ENCODE assay signal across 11 cellular contexts in the genomic region with DNA sequence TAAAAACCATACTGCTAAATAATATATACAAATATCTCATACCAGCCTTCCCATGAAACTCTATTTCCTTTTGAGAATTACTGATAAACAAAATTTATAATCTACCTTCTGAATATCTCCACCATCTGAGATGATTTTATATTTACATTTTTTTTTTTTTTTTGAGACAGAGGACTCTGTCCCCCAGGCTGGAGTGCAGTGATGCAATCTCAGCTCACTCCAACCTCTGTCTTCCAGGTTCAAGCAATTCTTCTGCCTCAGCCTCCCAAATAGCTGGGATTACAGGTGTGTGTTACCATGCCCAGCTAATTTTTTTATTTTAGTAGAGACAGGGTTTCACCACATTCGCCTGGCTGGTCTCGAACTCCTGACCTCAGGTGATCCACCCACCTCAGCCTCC.
"Had no signal": no experiment of that assay in that cellular context is flagged by ENCODE, and none has a peak within 500 bp of the region (broad histone marks: within the 10 kb centered on the region; RNA-seq: fewer than 3 reads in every experiment).

No MANE protein-coding gene starts in this region.

- H3K9me3 ChIP-seq: HAP-1 had no signal

- H2AFZ ChIP-seq: GM23248, GM23338 had no signal

- H3K4me2 ChIP-seq: GM23338 had no signal

- H3K36me3 ChIP-seq: HAP-1 had no signal

- H3K4me3 Mint-ChIP-seq: GM23338, H9, HFFc6 had no signal

- H3K27ac Mint-ChIP-seq: GM23338, HFFc6 had no signal

- H3K9ac ChIP-seq: GM23248 had no signal

- H3K27ac ChIP-seq: GM23248 had no signal

- DNase-seq: GM23248, GOT3, H7, H9, HCEC 1CT, HFFc6 had no signal

- H3K9me3 Mint-ChIP-seq: GM23338, H9, HFFc6 had no signal

- H3K4me3 ChIP-seq: GM23248, GM23338, HAP-1 had no signal

- ATAC-seq: HCT116 had no signal

- FAIRE-seq: H1, H54 had no signal
